In genomic region chr17:48051706-48052486, GRCh38 we compare ENCODE assay signal across 8 cellular contexts. TPM values are rescaled to one million over a fixed set of nuclear protein-coding genes. Genes with fewer than 3 reads are reported as not detected.
DNase-seq lines count a peak whose midpoint lies in the region; ATAC-seq and TF ChIP-seq lines count a peak whose summit lies in the region.

No MANE protein-coding gene starts in this region.

- H3K4me3 ChIP-seq in AG09309 (ENCODE audit: control insufficient read depth, low read depth, low read length) (peak overlapping the region; percentile 27), body of pancreas (no peak overlapping the region)

- H3K9me3 ChIP-seq in body of pancreas, result no peaks in the 10 kb centered on the region

- intact Hi-C loops in body of pancreas (cut with DNase I), result no loop called here

- in situ Hi-C loops in KBM-7 (cut with MboI; ENCODE audit: low pct_unique_long_range_greater_than_20kb, low sequenced_read_pairs), result no loop called here

- no peak for ATAC-seq in body of pancreas
- ATAC-seq in GM18909 (IDR thresholded peaks at IDR 0.05; ENCODE audit: poor library complexity, unreplicated experiment), result no peak
- ATAC-seq in HG03521 (IDR thresholded peaks at IDR 0.05; ENCODE audit: unreplicated experiment), result no peak

- 38 to 54% methylated on average over 4 to 5 of the region's 5 CpGs for WGBS in body of pancreas, 2 donors

- TF ChIP-seq CTCF in AG09309 (IDR thresholded peaks at IDR 0.05; ENCODE audit: control insufficient read depth, insufficient read depth, low read depth, low read length, missing control alignments), result peak; percentile 33
- peak in 3 of 7 experiments; percentile 12 to 19 (median 15) for TF ChIP-seq CTCF in body of pancreas (IDR thresholded peaks at IDR 0.05)

- peaks cover 0 to 4% of the 10 kb centered on the region in 2 donors for H3K36me3 ChIP-seq in body of pancreas (replicated peaks in 1 of 2; ENCODE audit: insufficient read depth in 1 of 2, low read depth in 2 of 2)

- peak overlapping the region in 3 of 4 donors; percentile 17 to 93 (median 92) for H3K27ac ChIP-seq in body of pancreas

- TF ChIP-seq POLR2A in body of pancreas (IDR thresholded peaks at IDR 0.05), result no peak

- no peaks in the 10 kb centered on the region for H3K27me3 ChIP-seq in body of pancreas

- peaks cover 70% of the 10 kb centered on the region for H3K4me1 ChIP-seq in body of pancreas

- DNase-seq in AG09309 (ENCODE audit: low read depth) (peak; percentile 57), KBM-7 (peak; percentile 72), body of pancreas (peak; percentile 37 to 61 (median 48)), iris pigment epithelial cell (ENCODE audit: low read depth) (peak; percentile 94), stromal cell of bone marrow (ENCODE audit: low read depth) (peak; percentile 86)
- no peak for DNase-seq in stimulated activated CD4-positive, alpha-beta T cell treated with anti-CD3 and anti-CD28 coated beads, Interleukin-4, amount 100 ng/mL, for 24 hours

RNA-seq across cellular contexts. Expression of gene NFE2L1, which starts 3.7 kb away (rescaled TPM):
- 10 to 100 TPM; 39.4 to 74.2 TPM for total RNA-seq in body of pancreas

RNA-seq across cellular contexts. Expression of gene COPZ2, which starts 14.3 kb away (rescaled TPM):
- total RNA-seq in body of pancreas, result 10 to 100 TPM in 1 of 2 donors, 1 to 10 TPM in 1; 7.0 to 43.5 TPM

RNA-seq across cellular contexts. Expression of gene CBX1, which starts 49.4 kb away (rescaled TPM):
- 10 to 100 TPM; 15.8 to 34.2 TPM for total RNA-seq in body of pancreas

RNA-seq across cellular contexts. Expression of gene SNX11, which starts 55.7 kb away (rescaled TPM):
- 10 to 100 TPM in 1 of 2 donors, 1 to 10 TPM in 1; 5.4 to 10.9 TPM for total RNA-seq in body of pancreas
